In the genomic region with DNA sequence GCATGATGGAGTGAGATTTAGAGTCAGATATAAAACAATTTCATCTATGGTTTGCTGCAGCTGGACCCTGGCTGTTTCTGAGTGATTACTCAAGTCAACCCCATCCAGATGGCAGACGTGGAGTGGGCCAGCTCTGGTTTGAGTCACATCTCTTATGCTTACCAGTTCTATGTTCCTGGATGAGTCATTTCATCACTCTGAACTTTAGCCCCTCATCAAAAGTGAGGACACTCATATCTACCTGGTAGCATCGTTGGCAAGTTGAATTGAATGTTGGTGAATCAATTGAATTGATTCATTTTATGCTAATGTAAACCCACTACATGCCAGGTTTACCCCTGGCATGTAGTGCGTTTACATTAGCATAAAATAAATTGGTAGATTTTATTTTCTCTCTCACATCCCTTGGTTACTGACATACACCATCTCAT, we compare ENCODE assay signal across 9 cellular contexts.
A peak's percentile ranks its signal among the peaks of the same experiment; 100 is the strongest.
DNase-seq lines count a peak whose midpoint lies in the region; ATAC-seq and TF ChIP-seq lines count a peak whose summit lies in the region.
"Had no signal": no experiment of that assay in that cellular context is flagged by ENCODE, and none has a peak within 500 bp of the region (broad histone marks: within the 10 kb centered on the region; RNA-seq: fewer than 3 reads in every experiment).

No MANE protein-coding gene starts in this region.

- H3K4me3 ChIP-seq in SK-N-SH (ENCODE audit: low read depth in 2 of 2, low read length in 1 of 2) = no peak overlapping the region

- no peaks in the 10 kb centered on the region for H3K9me3 ChIP-seq in SK-N-SH

- CTCF ChIA-PET in SK-N-SH (lab: Yijun Ruan, JAX) = interaction anchor here (0.9 kb wide), 1 partner anchor 20 kb away, joined by 3 read pairs; no protein-coding TSS in a partner anchor

- POLR2A ChIA-PET in SK-N-SH (lab: Yijun Ruan, JAX) = no interaction called here

- H4K20me1 ChIP-seq in SK-N-SH (ENCODE audit: insufficient read depth) = no peaks in the 10 kb centered on the region

- no peak overlapping the region for H3K9ac ChIP-seq in SK-N-SH

- H3F3A ChIP-seq in SK-N-SH (replicated peaks; ENCODE audit: insufficient read depth) = no peaks in the 10 kb centered on the region

- H3K79me2 ChIP-seq in SK-N-SH (ENCODE audit: insufficient read depth) = no peaks in the 10 kb centered on the region

- no peaks in the 10 kb centered on the region for H3K9me2 ChIP-seq in SK-N-SH

- DNase-seq in Daoy (ENCODE audit: low read depth) = peak; percentile 90
- peak; percentile 78 for DNase-seq in HCEC 1CT
- DNase-seq in SK-N-SH = no peak
- DNase-seq in kidney tubule cell (ENCODE audit: low spot score) = peak; percentile 38
- no peak for DNase-seq in NCI-H69 (lab: John Stamatoyannopoulos, UW)
- DNase-seq in SK-N-DZ (ENCODE audit: low spot score) = no peak
- DNase-seq: nucleus accumbens had no signal

- no peaks in the 10 kb centered on the region; the same call in 1 of the 2 replicates for H3K27me3 ChIP-seq in SK-N-SH (ENCODE audit: insufficient read depth)

- H2AFZ ChIP-seq in SK-N-SH (ENCODE audit: low read depth) = no peak overlapping the region

- no peak for TF ChIP-seq RAD21 in SK-N-SH (IDR thresholded peaks at IDR 0.05; ENCODE audit: low read length)

- no peaks in the 10 kb centered on the region for H3K36me3 ChIP-seq in SK-N-SH (replicated peaks in 1 of 2; ENCODE audit: control insufficient read depth in 1 of 2, insufficient read depth in 2 of 2, low read length in 1 of 2)

- TF ChIP-seq EP300 in SK-N-SH (IDR thresholded peaks at IDR 0.05; ENCODE audit: borderline replicate concordance in 1 of 2, low read depth in 1 of 2, low read length in 1 of 2) = peak in 1 of 2 experiments; percentile 42; a peak in 1 of 4 replicates

- H3K4me1 ChIP-seq in SK-N-SH (ENCODE audit: control insufficient read depth in 1 of 2, insufficient read depth in 2 of 2, low read depth in 1 of 2, low read length in 1 of 2) = no peaks in the 10 kb centered on the region; a peak in 1 of 4 replicates

- no peak overlapping the region; a peak in 1 of 4 replicates for H3K27ac ChIP-seq in SK-N-SH (ENCODE audit: low read depth in 2 of 2, low read length in 1 of 2)

- no peak for TF ChIP-seq CTCF in SK-N-SH (IDR thresholded peaks at IDR 0.05)

- ATAC-seq in HG03139 (IDR thresholded peaks at IDR 0.05; ENCODE audit: unreplicated experiment) (no peak), GM21367 (IDR thresholded peaks at IDR 0.05; ENCODE audit: unreplicated experiment) (no peak)

- 22% methylated on average over 3 of the region's 3 CpGs for WGBS in SK-N-SH (ENCODE audit: low lambda C conversion rate)

- peak overlapping the region; percentile 24; the same call in 1 of the 2 replicates for H3K4me2 ChIP-seq in SK-N-SH

TF ChIP-seq in SK-N-SH, 30 proteins besides CTCF, POLR2A, EP300 and RAD21:
- TF ChIP-seq FOSL2 (IDR thresholded peaks at IDR 0.05; ENCODE audit: borderline replicate concordance, low read depth) (peak; percentile 43; the same call in 1 of the 2 replicates), TCF12 (IDR thresholded peaks at IDR 0.05) (peak; percentile 90), NFIC (IDR thresholded peaks at IDR 0.05; ENCODE audit: borderline replicate concordance) (peak; percentile 58; the same call in 1 of the 2 replicates), POLR2AphosphoS5 (IDR thresholded peaks at IDR 0.05; ENCODE audit: low read depth, low read length) (peak; percentile 22; the same call in 1 of the 2 replicates), JUND (IDR thresholded peaks at IDR 0.05) (peak; percentile 66; the same call in 1 of the 2 replicates)
- TF ChIP-seq, protein P1, sequence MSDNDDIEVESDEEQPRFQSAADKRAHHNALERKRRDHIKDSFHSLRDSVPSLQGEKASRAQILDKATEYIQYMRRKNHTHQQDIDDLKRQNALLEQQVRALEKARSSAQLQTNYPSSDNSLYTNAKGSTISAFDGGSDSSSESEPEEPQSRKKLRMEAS (IDR thresholded peaks at IDR 0.05; ENCODE audit: low read depth) = no peak
- TF ChIP-seq, protein P2, sequence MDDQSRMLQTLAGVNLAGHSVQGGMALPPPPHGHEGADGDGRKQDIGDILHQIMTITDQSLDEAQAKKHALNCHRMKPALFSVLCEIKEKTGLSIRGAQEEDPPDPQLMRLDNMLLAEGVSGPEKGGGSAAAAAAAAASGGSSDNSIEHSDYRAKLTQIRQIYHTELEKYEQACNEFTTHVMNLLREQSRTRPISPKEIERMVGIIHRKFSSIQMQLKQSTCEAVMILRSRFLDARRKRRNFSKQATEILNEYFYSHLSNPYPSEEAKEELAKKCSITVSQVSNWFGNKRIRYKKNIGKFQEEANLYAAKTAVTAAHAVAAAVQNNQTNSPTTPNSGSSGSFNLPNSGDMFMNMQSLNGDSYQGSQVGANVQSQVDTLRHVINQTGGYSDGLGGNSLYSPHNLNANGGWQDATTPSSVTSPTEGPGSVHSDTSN (IDR thresholded peaks at IDR 0.05) = peak; percentile 80
- TF ChIP-seq, protein P3, sequence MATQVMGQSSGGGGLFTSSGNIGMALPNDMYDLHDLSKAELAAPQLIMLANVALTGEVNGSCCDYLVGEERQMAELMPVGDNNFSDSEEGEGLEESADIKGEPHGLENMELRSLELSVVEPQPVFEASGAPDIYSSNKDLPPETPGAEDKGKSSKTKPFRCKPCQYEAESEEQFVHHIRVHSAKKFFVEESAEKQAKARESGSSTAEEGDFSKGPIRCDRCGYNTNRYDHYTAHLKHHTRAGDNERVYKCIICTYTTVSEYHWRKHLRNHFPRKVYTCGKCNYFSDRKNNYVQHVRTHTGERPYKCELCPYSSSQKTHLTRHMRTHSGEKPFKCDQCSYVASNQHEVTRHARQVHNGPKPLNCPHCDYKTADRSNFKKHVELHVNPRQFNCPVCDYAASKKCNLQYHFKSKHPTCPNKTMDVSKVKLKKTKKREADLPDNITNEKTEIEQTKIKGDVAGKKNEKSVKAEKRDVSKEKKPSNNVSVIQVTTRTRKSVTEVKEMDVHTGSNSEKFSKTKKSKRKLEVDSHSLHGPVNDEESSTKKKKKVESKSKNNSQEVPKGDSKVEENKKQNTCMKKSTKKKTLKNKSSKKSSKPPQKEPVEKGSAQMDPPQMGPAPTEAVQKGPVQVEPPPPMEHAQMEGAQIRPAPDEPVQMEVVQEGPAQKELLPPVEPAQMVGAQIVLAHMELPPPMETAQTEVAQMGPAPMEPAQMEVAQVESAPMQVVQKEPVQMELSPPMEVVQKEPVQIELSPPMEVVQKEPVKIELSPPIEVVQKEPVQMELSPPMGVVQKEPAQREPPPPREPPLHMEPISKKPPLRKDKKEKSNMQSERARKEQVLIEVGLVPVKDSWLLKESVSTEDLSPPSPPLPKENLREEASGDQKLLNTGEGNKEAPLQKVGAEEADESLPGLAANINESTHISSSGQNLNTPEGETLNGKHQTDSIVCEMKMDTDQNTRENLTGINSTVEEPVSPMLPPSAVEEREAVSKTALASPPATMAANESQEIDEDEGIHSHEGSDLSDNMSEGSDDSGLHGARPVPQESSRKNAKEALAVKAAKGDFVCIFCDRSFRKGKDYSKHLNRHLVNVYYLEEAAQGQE (IDR thresholded peaks at IDR 0.05; ENCODE audit: low read depth, low read length) = no peak
TF ChIP-seq in SK-N-SH: peak in this region for 6.

Comparison
In these comparisons a context has a peak if more than half of its experiments do, and no peak if none do; other contexts are left out.
1. DNase-seq: peak in Daoy (single experiment), HCEC 1CT (single experiment) and kidney tubule cell (single experiment); none in SK-N-SH (single experiment), NCI-H69 (single experiment) and SK-N-DZ (single experiment).